Comparison of ENCODE assay signal across 10 cellular contexts in genomic region chr18:65753520-65753919, GRCh38. TPM values are rescaled to one million over a fixed set of nuclear protein-coding genes. Genes with fewer than 3 reads are reported as not detected.
A peak's percentile ranks its signal among the peaks of the same experiment; 100 is the strongest.
DNase-seq lines count a peak whose midpoint lies in the region; ATAC-seq and TF ChIP-seq lines count a peak whose summit lies in the region.
"Had no signal": no experiment of that assay in that cellular context is flagged by ENCODE, and none has a peak within 500 bp of the region (broad histone marks: within the 10 kb centered on the region; RNA-seq: fewer than 3 reads in every experiment).

No MANE protein-coding gene starts in this region.

- H3F3A ChIP-seq in MM.1S (ENCODE audit: insufficient read depth, low read length), result no peaks in the 10 kb centered on the region

- peaks cover 0 to 9% of the 10 kb centered on the region in 2 donors for H3K9me3 Mint-ChIP-seq in stimulated activated naive CD8-positive, alpha-beta T cell treated with anti-CD3 and anti-CD28 coated beads, Interleukin-15, amount 100 ng/mL, for 72 hours

- H3K36me3 ChIP-seq in MM.1S (replicated peaks; ENCODE audit: insufficient read depth, low read length) (no peaks in the 10 kb centered on the region), ascending aorta (no peaks in the 10 kb centered on the region)

- no peak overlapping the region for H3K27ac ChIP-seq in MM.1S (ENCODE audit: low read length)
- no peak overlapping the region for H3K27ac ChIP-seq in ascending aorta

- peak; percentile 46 for DNase-seq in MM.1S
- DNase-seq in RPMI8226, result peak; percentile 64
- peak; percentile 61 for DNase-seq in inferior parietal cortex (ENCODE audit: extremely low spot score)
- no peak for DNase-seq in stimulated activated naive CD8-positive, alpha-beta T cell treated with anti-CD3 and anti-CD28 coated beads, Interleukin-15, amount 100 ng/mL, for 72 hours
- DNase-seq in stimulated activated naive CD8-positive, alpha-beta T cell treated with anti-CD3 and anti-CD28 coated beads, Interleukin-15, Interleukin-2, amounts not matched to agents 100 U/mL and 50 U/mL, for 24 hours, result no peak
- no peak for DNase-seq in activated naive CD4-positive, alpha-beta T cell treated with anti-CD3 and anti-CD28 coated beads, Interleukin-2, amount 50 U/mL, for 16 hours
- no peak for DNase-seq in ascending aorta (ENCODE audit: low spot score in 2 of 2)

- H3K27ac Mint-ChIP-seq in stimulated activated naive CD8-positive, alpha-beta T cell treated with anti-CD3 and anti-CD28 coated beads, Interleukin-15, amount 100 ng/mL, for 72 hours, result no peak overlapping the region
- H3K27ac Mint-ChIP-seq: activated naive CD8-positive, alpha-beta T cell had no signal

- H3K9me2 ChIP-seq in MM.1S (replicated peaks; ENCODE audit: insufficient read depth, low read length), result no peaks in the 10 kb centered on the region

- H3K4me1 ChIP-seq in MM.1S (ENCODE audit: low read length), result no peaks in the 10 kb centered on the region
- no peaks in the 10 kb centered on the region for H3K4me1 ChIP-seq in ascending aorta

- no peak overlapping the region for H3K4me2 ChIP-seq in MM.1S (ENCODE audit: low read depth, low read length)

- H3K4me3 Mint-ChIP-seq in stimulated activated naive CD8-positive, alpha-beta T cell treated with anti-CD3 and anti-CD28 coated beads, Interleukin-15, amount 100 ng/mL, for 72 hours, result no peak overlapping the region
- H3K4me3 Mint-ChIP-seq: activated naive CD8-positive, alpha-beta T cell had no signal

- ATAC-seq in stimulated activated naive CD8-positive, alpha-beta T cell treated with anti-CD3 and anti-CD28 coated beads, Interleukin-15, amount 100 ng/mL, for 72 hours, result no peak
- ATAC-seq in stimulated activated naive CD8-positive, alpha-beta T cell treated with anti-CD3 and anti-CD28 coated beads, Interleukin-15, Interleukin-2, amounts not matched to agents 100 U/mL and 50 U/mL, for 24 hours, result no peak

- intact Hi-C loops in ascending aorta (cut with DNase I), result no loop called here

- no peaks in the 10 kb centered on the region for H3K79me2 ChIP-seq in MM.1S (ENCODE audit: low read length)

- no peaks in the 10 kb centered on the region for H3K27me3 ChIP-seq in MM.1S (replicated peaks; ENCODE audit: insufficient read depth, low read length)
- no peaks in the 10 kb centered on the region for H3K27me3 ChIP-seq in ascending aorta

- TF ChIP-seq CTCF in GM12873 (IDR thresholded peaks at IDR 0.05; ENCODE audit: insufficient read depth, low read depth, low read length, missing control alignments) (peak; percentile 39), MM.1S (IDR thresholded peaks at IDR 0.05; ENCODE audit: low read length) (peak; percentile 34; the same call in 1 of the 2 replicates), ascending aorta (IDR thresholded peaks at IDR 0.05) (no peak)

- no peak overlapping the region for H3K9ac ChIP-seq in MM.1S (ENCODE audit: low read length)

- H3K9me3 ChIP-seq in MM.1S (replicated peaks; ENCODE audit: insufficient read depth, low read length), result no peaks in the 10 kb centered on the region
- no peaks in the 10 kb centered on the region for H3K9me3 ChIP-seq in ascending aorta

- H3K27me3 Mint-ChIP-seq in stimulated activated naive CD8-positive, alpha-beta T cell treated with anti-CD3 and anti-CD28 coated beads, Interleukin-15, amount 100 ng/mL, for 72 hours, result peaks cover 41% of the 10 kb centered on the region

- H3K4me1 Mint-ChIP-seq in stimulated activated naive CD8-positive, alpha-beta T cell treated with anti-CD3 and anti-CD28 coated beads, Interleukin-15, amount 100 ng/mL, for 72 hours, result no peaks in the 10 kb centered on the region

- H3K4me3 ChIP-seq in MM.1S (ENCODE audit: low read length) (no peak overlapping the region), ascending aorta (no peak overlapping the region)

- H2AFZ ChIP-seq in MM.1S (ENCODE audit: low read length), result no peak overlapping the region

- H4K20me1 ChIP-seq in MM.1S (ENCODE audit: insufficient read depth, low read length), result no peaks in the 10 kb centered on the region

RNA-seq across cellular contexts. Expression of gene CDH7, which starts 2.7 kb away (rescaled TPM):
- not detected for total RNA-seq in ascending aorta
- total RNA-seq: pulmonary artery endothelial cell had no signal

Comparison
In these comparisons a context has a peak if more than half of its experiments do, and no peak if none do; other contexts are left out.
1. CTCF ChIP-seq: peak in GM12873 (single experiment) and MM.1S (single experiment); none in ascending aorta (0 of 3).
2. DNase-seq: peak in MM.1S (single experiment), RPMI8226 (single experiment) and inferior parietal cortex (single experiment); none in stimulated activated naive CD8-positive, alpha-beta T cell treated with anti-CD3 and anti-CD28 coated beads, Interleukin-15, amount 100 ng/mL, for 72 hours (0 of 2), stimulated activated naive CD8-positive, alpha-beta T cell treated with anti-CD3 and anti-CD28 coated beads, Interleukin-15, Interleukin-2, amounts not matched to agents 100 U/mL and 50 U/mL, for 24 hours (single experiment), activated naive CD4-positive, alpha-beta T cell treated with anti-CD3 and anti-CD28 coated beads, Interleukin-2, amount 50 U/mL, for 16 hours (single experiment) and ascending aorta (0 of 2).